Comparison of ENCODE assay signal across 1 cellular context in genomic region chr5:6632931-6633468, GRCh38.
TF ChIP-seq lines count a peak whose summit lies in the region.

TSS of gene NSUN2 (minus strand) at chr5:6633044. CDS start at chr5:6632979, 65 bp downstream.
TSS of gene SRD5A1 (plus strand) at chr5:6633440. CDS start at chr5:6633577, 137 bp downstream.

TF ChIP-seq in HepG2, 621 proteins besides CTCF, POLR2A, EP300 and RAD21 (continued from another document and continues in another):
- TF ChIP-seq PHF21A (CRISPR knock-in tag; IDR thresholded peaks at IDR 0.05) = peak; percentile 22; the same call in 1 of the 2 replicates
- TF ChIP-seq SNRNP70 (IDR thresholded peaks at IDR 0.05; ENCODE audit: low read depth, low read length) = no peak
- TF ChIP-seq GABPB1 (CRISPR knock-in tag; IDR thresholded peaks at IDR 0.05) = peak; percentile 95
- TF ChIP-seq YEATS4 (CRISPR knock-in tag; IDR thresholded peaks at IDR 0.05; ENCODE audit: borderline replicate concordance) = peak; percentile 83; the same call in 1 of the 2 replicates
- TF ChIP-seq ZNF629 (CRISPR knock-in tag; conservative IDR thresholded peaks at IDR 0.05) = no peak
- TF ChIP-seq ZNF333 (CRISPR knock-in tag; IDR thresholded peaks at IDR 0.05; ENCODE audit: borderline replicate concordance) = no peak
- TF ChIP-seq ZNF782 (CRISPR knock-in tag; IDR thresholded peaks at IDR 0.05; ENCODE audit: borderline replicate concordance) = no peak
- no peak for TF ChIP-seq ZNF580 (CRISPR knock-in tag; IDR thresholded peaks at IDR 0.05; ENCODE audit: borderline replicate concordance, low read depth)
- TF ChIP-seq ZNF780A (CRISPR knock-in tag; IDR thresholded peaks at IDR 0.05) = no peak
- no peak for TF ChIP-seq FOXC1 (CRISPR knock-in tag; IDR thresholded peaks at IDR 0.05; ENCODE audit: borderline replicate concordance)
- TF ChIP-seq SIN3B (IDR thresholded peaks at IDR 0.05; ENCODE audit: low read length) = peak; percentile 36; the same call in 1 of the 2 replicates
- no peak for TF ChIP-seq NFAT5 (CRISPR knock-in tag; IDR thresholded peaks at IDR 0.05)
- peak; percentile 84 for TF ChIP-seq MNT (IDR thresholded peaks at IDR 0.05)
- 0 out of 2 replicates have a peak, but pooled peaks have one; percentile 64 for TF ChIP-seq MAF1 (CRISPR knock-in tag; IDR thresholded peaks at IDR 0.05; ENCODE audit: borderline replicate concordance)
- TF ChIP-seq ZNF570 (CRISPR knock-in tag; IDR thresholded peaks at IDR 0.05; ENCODE audit: borderline replicate concordance) = no peak
- TF ChIP-seq TGIF2 (CRISPR knock-in tag; IDR thresholded peaks at IDR 0.05) = no peak
- no peak for TF ChIP-seq SSRP1 (CRISPR knock-in tag; IDR thresholded peaks at IDR 0.05)
- no peak for TF ChIP-seq CC2D1A (CRISPR knock-in tag; IDR thresholded peaks at IDR 0.05)
- TF ChIP-seq ZSCAN25 (CRISPR knock-in tag; IDR thresholded peaks at IDR 0.05) = peak; percentile 17; the same call in 1 of the 2 replicates
- no peak for TF ChIP-seq SRF (IDR thresholded peaks at IDR 0.05; ENCODE audit: low read depth, low read length)
- TF ChIP-seq ZBTB34 (CRISPR knock-in tag; IDR thresholded peaks at IDR 0.05) = no peak
- no peak for TF ChIP-seq MLXIP (CRISPR knock-in tag; IDR thresholded peaks at IDR 0.05; ENCODE audit: borderline replicate concordance)
- TF ChIP-seq ADNP (CRISPR knock-in tag; IDR thresholded peaks at IDR 0.05) = no peak
- TF ChIP-seq CEBPG (CRISPR knock-in tag; IDR thresholded peaks at IDR 0.05) = no peak
- no peak for TF ChIP-seq NR1H2 (CRISPR knock-in tag; IDR thresholded peaks at IDR 0.05; ENCODE audit: borderline replicate concordance, low read depth)
- TF ChIP-seq ZNF768 (CRISPR knock-in tag; IDR thresholded peaks at IDR 0.05) = peak; percentile 54; the same call in 1 of the 2 replicates
- TF ChIP-seq ZFP62 (CRISPR knock-in tag; IDR thresholded peaks at IDR 0.05) = no peak
- no peak for TF ChIP-seq ZNF720 (CRISPR knock-in tag; IDR thresholded peaks at IDR 0.05)
- TF ChIP-seq ZNF646 (CRISPR knock-in tag; IDR thresholded peaks at IDR 0.05) = no peak
- TF ChIP-seq ZNF501 (CRISPR knock-in tag; IDR thresholded peaks at IDR 0.05) = 0 out of 2 replicates have a peak, but pooled peaks have one; percentile 26
- peak; percentile 34; the same call in 1 of the 2 replicates for TF ChIP-seq MED1 (CRISPR knock-in tag; IDR thresholded peaks at IDR 0.05)
- no peak; the same call in 1 of the 2 replicates for TF ChIP-seq ELK4 (CRISPR knock-in tag; IDR thresholded peaks at IDR 0.05; ENCODE audit: borderline replicate concordance)
- TF ChIP-seq NFIB (CRISPR knock-in tag; IDR thresholded peaks at IDR 0.05; ENCODE audit: borderline replicate concordance) = no peak
- TF ChIP-seq MEIS1 (CRISPR knock-in tag; IDR thresholded peaks at IDR 0.05; ENCODE audit: borderline replicate concordance) = no peak
- no peak for TF ChIP-seq SCMH1 (CRISPR knock-in tag; IDR thresholded peaks at IDR 0.05; ENCODE audit: borderline replicate concordance)
- TF ChIP-seq TIGD3 (CRISPR knock-in tag; IDR thresholded peaks at IDR 0.05; ENCODE audit: borderline replicate concordance) = no peak
- no peak for TF ChIP-seq SOX6 (IDR thresholded peaks at IDR 0.05)
- TF ChIP-seq SOX6 (CRISPR knock-in tag; IDR thresholded peaks at IDR 0.05) = peak; percentile 18
